Comparison of ENCODE assay signal across 1 cellular context in genomic region chr11:79406376-79406775, GRCh38.
A peak's percentile ranks its signal among the peaks of the same experiment; 100 is the strongest.
TF ChIP-seq lines count a peak whose summit lies in the region.

No MANE protein-coding gene starts in this region.

TF ChIP-seq in GM12878, 131 proteins besides CTCF, POLR2A, EP300 and RAD21 (continued from another document):
- TF ChIP-seq, protein P1, sequence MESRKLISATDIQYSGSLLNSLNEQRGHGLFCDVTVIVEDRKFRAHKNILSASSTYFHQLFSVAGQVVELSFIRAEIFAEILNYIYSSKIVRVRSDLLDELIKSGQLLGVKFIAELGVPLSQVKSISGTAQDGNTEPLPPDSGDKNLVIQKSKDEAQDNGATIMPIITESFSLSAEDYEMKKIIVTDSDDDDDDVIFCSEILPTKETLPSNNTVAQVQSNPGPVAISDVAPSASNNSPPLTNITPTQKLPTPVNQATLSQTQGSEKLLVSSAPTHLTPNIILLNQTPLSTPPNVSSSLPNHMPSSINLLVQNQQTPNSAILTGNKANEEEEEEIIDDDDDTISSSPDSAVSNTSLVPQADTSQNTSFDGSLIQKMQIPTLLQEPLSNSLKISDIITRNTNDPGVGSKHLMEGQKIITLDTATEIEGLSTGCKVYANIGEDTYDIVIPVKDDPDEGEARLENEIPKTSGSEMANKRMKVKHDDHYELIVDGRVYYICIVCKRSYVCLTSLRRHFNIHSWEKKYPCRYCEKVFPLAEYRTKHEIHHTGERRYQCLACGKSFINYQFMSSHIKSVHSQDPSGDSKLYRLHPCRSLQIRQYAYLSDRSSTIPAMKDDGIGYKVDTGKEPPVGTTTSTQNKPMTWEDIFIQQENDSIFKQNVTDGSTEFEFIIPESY (IDR thresholded peaks at IDR 0.05) = no peak
- peak; percentile 55; the same call in 1 of the 2 replicates for TF ChIP-seq ATF7 (IDR thresholded peaks at IDR 0.05; ENCODE audit: low read depth)
- TF ChIP-seq SMARCA5 (IDR thresholded peaks at IDR 0.05) = no peak
- TF ChIP-seq FOXK2 (IDR thresholded peaks at IDR 0.05) = no peak
- TF ChIP-seq ZNF217 (IDR thresholded peaks at IDR 0.05) = 0 out of 2 replicates have a peak, but pooled peaks have one; percentile 50
- TF ChIP-seq BACH1 (IDR thresholded peaks at IDR 0.05; ENCODE audit: borderline replicate concordance) = peak; percentile 88; the same call in 1 of the 2 replicates
- peak; percentile 45 to 47; a peak in 2 of 4 replicates for TF ChIP-seq BHLHE40 (IDR thresholded peaks at IDR 0.05; ENCODE audit: borderline replicate concordance in 1 of 2, low read depth in 2 of 2, low read length in 1 of 2)
- no peak for TF ChIP-seq TBL1XR1 (IDR thresholded peaks at IDR 0.05; ENCODE audit: low read depth, low read length)
- TF ChIP-seq EED (IDR thresholded peaks at IDR 0.05; ENCODE audit: low read depth) = peak; percentile 67; the same call in 1 of the 2 replicates
- no peak for TF ChIP-seq CHD1 (IDR thresholded peaks at IDR 0.05; ENCODE audit: low read depth, low read length)
- 0 out of 2 replicates have a peak, but pooled peaks have one; percentile 41 for TF ChIP-seq TCF12 (IDR thresholded peaks at IDR 0.05; ENCODE audit: low read depth, low read length)
- 0 out of 2 replicates have a peak, but pooled peaks have one; percentile 47 for TF ChIP-seq NBN (IDR thresholded peaks at IDR 0.05)
- TF ChIP-seq RELB (IDR thresholded peaks at IDR 0.05; ENCODE audit: low read depth) = peak; percentile 97
- peak; percentile 61 for TF ChIP-seq NFIC (IDR thresholded peaks at IDR 0.05; ENCODE audit: low read depth, low read length)
- TF ChIP-seq SPI1 (IDR thresholded peaks at IDR 0.05; ENCODE audit: borderline replicate concordance, insufficient read depth, low read depth, low read length) = peak; percentile 99
- TF ChIP-seq, protein P2, sequence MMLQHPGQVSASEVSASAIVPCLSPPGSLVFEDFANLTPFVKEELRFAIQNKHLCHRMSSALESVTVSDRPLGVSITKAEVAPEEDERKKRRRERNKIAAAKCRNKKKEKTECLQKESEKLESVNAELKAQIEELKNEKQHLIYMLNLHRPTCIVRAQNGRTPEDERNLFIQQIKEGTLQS (IDR thresholded peaks at IDR 0.05; ENCODE audit: borderline replicate concordance, extremely low read depth, low read depth, low read length) = 0 out of 2 replicates have a peak, but pooled peaks have one; percentile 6
- TF ChIP-seq CREB1 (IDR thresholded peaks at IDR 0.05; ENCODE audit: low read depth) = peak; percentile 42; the same call in 1 of the 2 replicates
- peak; percentile 58; the same call in 1 of the 2 replicates for TF ChIP-seq USF2 (IDR thresholded peaks at IDR 0.05; ENCODE audit: borderline replicate concordance, low read depth, low read length)
- 0 out of 2 replicates have a peak, but pooled peaks have one; percentile 13 for TF ChIP-seq MXI1 (IDR thresholded peaks at IDR 0.05; ENCODE audit: low read depth, low read length)
- TF ChIP-seq CHD2 (IDR thresholded peaks at IDR 0.05; ENCODE audit: borderline replicate concordance, low read depth, low read length) = 0 out of 2 replicates have a peak, but pooled peaks have one; percentile 32
- peak; percentile 71; the same call in 1 of the 2 replicates for TF ChIP-seq BMI1 (IDR thresholded peaks at IDR 0.05; ENCODE audit: borderline replicate concordance)
- TF ChIP-seq FOXM1 (IDR thresholded peaks at IDR 0.05; ENCODE audit: low read depth, low read length) = peak; percentile 60; the same call in 1 of the 2 replicates
- TF ChIP-seq BCL11A (IDR thresholded peaks at IDR 0.05; ENCODE audit: low read depth, low read length) = peak; percentile 77
- TF ChIP-seq, protein P3, sequence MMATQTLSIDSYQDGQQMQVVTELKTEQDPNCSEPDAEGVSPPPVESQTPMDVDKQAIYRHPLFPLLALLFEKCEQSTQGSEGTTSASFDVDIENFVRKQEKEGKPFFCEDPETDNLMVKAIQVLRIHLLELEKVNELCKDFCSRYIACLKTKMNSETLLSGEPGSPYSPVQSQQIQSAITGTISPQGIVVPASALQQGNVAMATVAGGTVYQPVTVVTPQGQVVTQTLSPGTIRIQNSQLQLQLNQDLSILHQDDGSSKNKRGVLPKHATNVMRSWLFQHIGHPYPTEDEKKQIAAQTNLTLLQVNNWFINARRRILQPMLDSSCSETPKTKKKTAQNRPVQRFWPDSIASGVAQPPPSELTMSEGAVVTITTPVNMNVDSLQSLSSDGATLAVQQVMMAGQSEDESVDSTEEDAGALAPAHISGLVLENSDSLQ (IDR thresholded peaks at IDR 0.05) = no peak
- TF ChIP-seq, protein P4, sequence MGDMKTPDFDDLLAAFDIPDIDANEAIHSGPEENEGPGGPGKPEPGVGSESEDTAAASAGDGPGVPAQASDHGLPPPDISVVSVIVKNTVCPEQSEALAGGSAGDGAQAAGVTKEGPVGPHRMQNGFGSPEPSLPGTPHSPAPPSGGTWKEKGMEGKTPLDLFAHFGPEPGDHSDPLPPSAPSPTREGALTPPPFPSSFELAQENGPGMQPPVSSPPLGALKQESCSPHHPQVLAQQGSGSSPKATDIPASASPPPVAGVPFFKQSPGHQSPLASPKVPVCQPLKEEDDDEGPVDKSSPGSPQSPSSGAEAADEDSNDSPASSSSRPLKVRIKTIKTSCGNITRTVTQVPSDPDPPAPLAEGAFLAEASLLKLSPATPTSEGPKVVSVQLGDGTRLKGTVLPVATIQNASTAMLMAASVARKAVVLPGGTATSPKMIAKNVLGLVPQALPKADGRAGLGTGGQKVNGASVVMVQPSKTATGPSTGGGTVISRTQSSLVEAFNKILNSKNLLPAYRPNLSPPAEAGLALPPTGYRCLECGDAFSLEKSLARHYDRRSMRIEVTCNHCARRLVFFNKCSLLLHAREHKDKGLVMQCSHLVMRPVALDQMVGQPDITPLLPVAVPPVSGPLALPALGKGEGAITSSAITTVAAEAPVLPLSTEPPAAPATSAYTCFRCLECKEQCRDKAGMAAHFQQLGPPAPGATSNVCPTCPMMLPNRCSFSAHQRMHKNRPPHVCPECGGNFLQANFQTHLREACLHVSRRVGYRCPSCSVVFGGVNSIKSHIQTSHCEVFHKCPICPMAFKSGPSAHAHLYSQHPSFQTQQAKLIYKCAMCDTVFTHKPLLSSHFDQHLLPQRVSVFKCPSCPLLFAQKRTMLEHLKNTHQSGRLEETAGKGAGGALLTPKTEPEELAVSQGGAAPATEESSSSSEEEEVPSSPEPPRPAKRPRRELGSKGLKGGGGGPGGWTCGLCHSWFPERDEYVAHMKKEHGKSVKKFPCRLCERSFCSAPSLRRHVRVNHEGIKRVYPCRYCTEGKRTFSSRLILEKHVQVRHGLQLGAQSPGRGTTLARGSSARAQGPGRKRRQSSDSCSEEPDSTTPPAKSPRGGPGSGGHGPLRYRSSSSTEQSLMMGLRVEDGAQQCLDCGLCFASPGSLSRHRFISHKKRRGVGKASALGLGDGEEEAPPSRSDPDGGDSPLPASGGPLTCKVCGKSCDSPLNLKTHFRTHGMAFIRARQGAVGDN (IDR thresholded peaks at IDR 0.05) = no peak
- peak; percentile 94 for TF ChIP-seq DPF2 (IDR thresholded peaks at IDR 0.05)
- TF ChIP-seq POLR2AphosphoS5 (IDR thresholded peaks at IDR 0.05; ENCODE audit: low read length) = no peak
- TF ChIP-seq IKZF1 (conservative IDR thresholded peaks at IDR 0.05) = peak; percentile 89
- TF ChIP-seq SKIL (IDR thresholded peaks at IDR 0.05; ENCODE audit: low read depth, poor library complexity, severe bottlenecking) = peak; percentile 71
- 0 out of 4 replicates have a peak, but pooled peaks of 1 of the 2 experiments have one; percentile 22 for TF ChIP-seq CEBPB (IDR thresholded peaks at IDR 0.05; ENCODE audit: borderline replicate concordance in 1 of 2, low read depth in 2 of 2, low read length in 2 of 2)
- peak; percentile 81; the same call in 1 of the 2 replicates for TF ChIP-seq IRF4 (IDR thresholded peaks at IDR 0.05; ENCODE audit: low read depth, low read length)
- peak; percentile 91 to 93 for TF ChIP-seq IKZF2 (IDR thresholded peaks at IDR 0.05)
- TF ChIP-seq RUNX3 (IDR thresholded peaks at IDR 0.05; ENCODE audit: low read length) = peak; percentile 29; the same call in 1 of the 2 replicates
